ENCODE assay signal across 8 cellular contexts in the genomic region with DNA sequence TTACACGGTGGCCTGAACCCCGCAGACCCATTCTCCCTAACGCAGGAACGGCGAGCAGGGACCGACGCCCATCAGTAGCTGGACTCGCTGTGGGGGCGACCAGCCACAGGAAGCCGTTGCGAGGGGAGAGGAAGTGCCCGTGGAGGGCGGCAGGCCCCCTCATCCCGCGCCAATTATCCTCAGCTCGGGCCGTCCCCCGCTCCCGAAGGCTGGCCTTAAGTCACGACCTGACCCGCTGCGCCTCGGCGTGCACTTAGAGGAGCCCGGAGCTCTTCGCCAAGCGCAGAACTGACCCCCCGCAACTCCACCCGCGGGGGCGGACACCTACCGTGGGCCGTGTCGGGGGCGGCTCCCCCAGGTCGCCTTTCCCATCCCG. TPM values are rescaled to one million over a fixed set of nuclear protein-coding genes. Genes with fewer than 3 reads are reported as not detected.
DNase-seq lines count a peak whose midpoint lies in the region; ATAC-seq, FAIRE-seq and TF ChIP-seq lines count a peak whose summit lies in the region.

No MANE protein-coding gene starts in this region.

- H3K36me3 Mint-ChIP-seq in activated CD8-positive, alpha-beta memory T cell treated with anti-CD3 and anti-CD28 coated beads, Interleukin-2, amount 10 ng/mL, durations not matched to agents 7 days and 5 days, result peaks cover 18% of the 10 kb centered on the region

- BruUV-seq in HepG2 (replicated peaks; lab: Mats Ljungman, UMichigan), result no TSS peak

- H3K27me3 Mint-ChIP-seq in activated CD8-positive, alpha-beta memory T cell treated with anti-CD3 and anti-CD28 coated beads, Interleukin-2, amount 10 ng/mL, durations not matched to agents 7 days and 5 days, result no peaks in the 10 kb centered on the region

- H3K9me3 ChIP-seq in HepG2 (ENCODE audit: low read length), result no peaks in the 10 kb centered on the region
- H3K9me3 ChIP-seq in tibial nerve, result no peaks in the 10 kb centered on the region

- POLR2A ChIA-PET in HepG2 (lab: Yijun Ruan, JAX), result interaction anchor here (0.5 to 4.5 kb wide), 26 partner anchors 10 to 1886 kb away, joined by 3 to 124 read pairs (median 4); a partner anchor contains a TSS

- H3K9ac ChIP-seq in HepG2 (ENCODE audit: insufficient read depth, low read depth, low read length), result peak overlapping the region; percentile 94

- peak overlapping the region; percentile 83 for H3K27ac Mint-ChIP-seq in activated CD8-positive, alpha-beta memory T cell treated with anti-CD3 and anti-CD28 coated beads, Interleukin-2, amount 10 ng/mL, durations not matched to agents 7 days and 5 days

- H3K4me1 ChIP-seq in HepG2 (ENCODE audit: insufficient read depth, low read length), result peaks cover 43% of the 10 kb centered on the region
- H3K4me1 ChIP-seq in tibial nerve, result peaks cover 0 to 42% (median 30%) of the 10 kb centered on the region in 4 donors

- peak overlapping the region; percentile 68 for H3K27ac ChIP-seq in HepG2 (ENCODE audit: extremely low read length, insufficient read depth, low read length)
- H3K27ac ChIP-seq in tibial nerve, result peak overlapping the region in 3 of 4 donors; percentile 68 to 92 (median 89)

- no peak for TF ChIP-seq RAD21 in HepG2 (CRISPR knock-in tag; IDR thresholded peaks at IDR 0.05)

- H3K79me2 ChIP-seq in HepG2 (ENCODE audit: insufficient read depth, low read length), result peaks cover 35% of the 10 kb centered on the region

- no peak for ATAC-seq in activated CD8-positive, alpha-beta memory T cell treated with anti-CD3 and anti-CD28 coated beads, Interleukin-2, amount 10 ng/mL, durations not matched to agents 7 days and 5 days
- ATAC-seq in HG03442 (IDR thresholded peaks at IDR 0.05; ENCODE audit: unreplicated experiment), result peak; percentile 1
- ATAC-seq in HepG2, result peak; percentile 7

- WGBS in HepG2 (ENCODE audit: low lambda C conversion rate), result 3% methylated on average over 13 of the region's 37 CpGs
- 0 to 1% methylated on average over 17 to 19 of the region's 37 CpGs for WGBS in tibial nerve, 2 donors

- no peak for DNase-seq in activated CD8-positive, alpha-beta memory T cell treated with anti-CD3 and anti-CD28 coated beads, Interleukin-2, amount 10 ng/mL, durations not matched to agents 7 days and 5 days
- no peak for DNase-seq in activated CD8-positive, alpha-beta memory T cell treated with anti-CD3 and anti-CD28 coated beads, Interleukin-2, amount 50 U/mL, for 48 hours
- DNase-seq in astrocyte of the spinal cord (ENCODE audit: low read depth, low spot score), result no peak
- DNase-seq in HepG2 (ENCODE audit: low spot score), result no peak
- DNase-seq in tibial nerve (ENCODE audit: low spot score in 2 of 2), result no peak
- DNase-seq in NCI-H2107 treated with DMSO at 0.1 percent for 48 hours (lab: John Stamatoyannopoulos, UW; ENCODE audit: unreplicated experiment), result no peak
- no peak for DNase-seq in DMS114 treated with DMSO at 0.1 percent for 48 hours (lab: John Stamatoyannopoulos, UW; ENCODE audit: unreplicated experiment)

- H3K4me1 Mint-ChIP-seq in activated CD8-positive, alpha-beta memory T cell treated with anti-CD3 and anti-CD28 coated beads, Interleukin-2, amount 10 ng/mL, durations not matched to agents 7 days and 5 days, result peaks cover 32% of the 10 kb centered on the region

- no peaks in the 10 kb centered on the region; a peak in 1 of 5 replicates for H3K27me3 ChIP-seq in HepG2 (ENCODE audit: control insufficient read depth in 1 of 2, insufficient read depth in 2 of 2, low read length in 2 of 2)
- H3K27me3 ChIP-seq in tibial nerve, result no peaks in the 10 kb centered on the region

- CTCF ChIA-PET in activated CD8-positive, alpha-beta memory T cell treated with anti-CD3 and anti-CD28 coated beads, Interleukin-2, amount 10 ng/mL, durations not matched to agents 7 days and 5 days (lab: Charles Lee), result interaction anchor here (0.6 to 2.3 kb wide), 9 partner anchors 15 to 168 kb away, joined by 3 to 10 read pairs (median 6); a partner anchor contains a TSS
- CTCF ChIA-PET in HepG2 (lab: Yijun Ruan, JAX; ENCODE audit: low intra/inter-chr PET ratio, low total read pairs), result no interaction called here

- TF ChIP-seq CTCF in astrocyte of the spinal cord (IDR thresholded peaks at IDR 0.05; ENCODE audit: low read depth, low read length) (no peak), HepG2 (CRISPR knock-in tag; IDR thresholded peaks at IDR 0.05) (no peak), tibial nerve (IDR thresholded peaks at IDR 0.05) (no peak)

- no peak for FAIRE-seq in HepG2 (lab: Jason Lieb, UNC)

- H3K4me3 ChIP-seq in astrocyte of the spinal cord (ENCODE audit: low read depth, low read length), result peak overlapping the region; percentile 94
- H3K4me3 ChIP-seq in HepG2 (replicated peaks in 1 of 3; ENCODE audit: insufficient read depth in 1 of 3, low read depth in 2 of 3, low read length in 3 of 3), result peak overlapping the region; percentile 94 to 99 (median 97)
- H3K4me3 ChIP-seq in tibial nerve, result peak overlapping the region; percentile 80 to 99 (median 91)

- H2AFZ ChIP-seq in HepG2 (ENCODE audit: low read length), result no peak overlapping the region

- TF ChIP-seq EP300 in HepG2 (IDR thresholded peaks at IDR 0.05; ENCODE audit: low read depth in 2 of 2, low read length in 2 of 2), result no peak
- TF ChIP-seq EP300 in HepG2 (CRISPR knock-in tag; IDR thresholded peaks at IDR 0.05; ENCODE audit: borderline replicate concordance), result no peak
- no peak for TF ChIP-seq EP300 in tibial nerve (IDR thresholded peaks at IDR 0.05)

- intact Hi-C loops in HepG2 (cut with micrococcal nuclease; ENCODE audit: unreplicated experiment), result no loop called here

- in situ Hi-C loops in astrocyte of the spinal cord (cut with HindIII; ENCODE audit: low sequenced_read_pairs) (no loop called here), HepG2 (cut with HindIII; ENCODE audit: extremely low pct_ligation_motif_present, low pct_unique_long_range_greater_than_20kb) (no loop called here)

- TF ChIP-seq POLR2A in HepG2 (IDR thresholded peaks at IDR 0.05; ENCODE audit: insufficient read depth in 1 of 2, low read depth in 2 of 2, low read length in 2 of 2) (no peak), tibial nerve (IDR thresholded peaks at IDR 0.05) (no peak)

- H3K4me3 Mint-ChIP-seq in activated CD8-positive, alpha-beta memory T cell treated with anti-CD3 and anti-CD28 coated beads, Interleukin-2, amount 10 ng/mL, durations not matched to agents 7 days and 5 days, result peak overlapping the region; percentile 81

- H3K4me2 ChIP-seq in HepG2 (ENCODE audit: low read depth, low read length), result peak overlapping the region; percentile 90

- H3K36me3 ChIP-seq in HepG2 (replicated peaks in 1 of 2; ENCODE audit: control insufficient read depth in 1 of 2, insufficient read depth in 2 of 2, low read length in 2 of 2) (peaks cover 21 to 30% of the 10 kb centered on the region in 2 experiments; a peak in 4 of 5 replicates), tibial nerve (peaks cover 0 to 49% (median 20%) of the 10 kb centered on the region in 3 donors)

- no peaks in the 10 kb centered on the region for H3K9me3 Mint-ChIP-seq in activated CD8-positive, alpha-beta memory T cell treated with anti-CD3 and anti-CD28 coated beads, Interleukin-2, amount 10 ng/mL, durations not matched to agents 7 days and 5 days (ENCODE audit: low read depth)

- H4K20me1 ChIP-seq in HepG2 (ENCODE audit: insufficient read depth, low read length), result no peaks in the 10 kb centered on the region

RNA-seq across cellular contexts. Expression of a gene that starts 0.4 kb away (rescaled TPM):
- 10 to 100 TPM; 14.9 to 15.4 TPM for total RNA-seq in activated CD8-positive, alpha-beta memory T cell treated with anti-CD3 and anti-CD28 coated beads, Interleukin-2, amount 10 ng/mL, durations not matched to agents 7 days and 5 days
- 18.8 and 20.8 TPM in 2 replicates for total RNA-seq in HepG2 (2016; rRNA removed; fragmentation: Illumina TruSeq; extraction: Trizol)
- total RNA-seq in HepG2 (2016; cell fraction: cytosol; rRNA removed; fragmentation: Illumina TruSeq; extraction: Trizol; ENCODE audit: low read depth), result 17.5 and 20.2 TPM in 2 replicates
- 21.5 and 21.9 TPM in 2 replicates for total RNA-seq in HepG2 (2016; cell fraction: insoluble cytoplasmic fraction; rRNA removed; fragmentation: Illumina TruSeq; extraction: Trizol)
- 24.3 and 26.3 TPM in 2 replicates for total RNA-seq in HepG2 (2016; cell fraction: membrane; rRNA removed; fragmentation: Illumina TruSeq; extraction: Trizol)
- 10.5 and 14.3 TPM in 2 replicates for total RNA-seq in HepG2 (2016; cell fraction: nucleus; rRNA removed; fragmentation: Illumina TruSeq; extraction: Trizol)
- 30.8 and 32.1 TPM in 2 replicates for polyA plus RNA-seq in HepG2 (2011; rRNA removed)
- 30.7 and 36.8 TPM in 2 replicates for polyA plus RNA-seq in HepG2 (2011; cell fraction: cytosol; rRNA removed)
- polyA plus RNA-seq in HepG2 (2011; cell fraction: nucleus; rRNA removed), result 21.1 and 26.0 TPM in 2 replicates
- 16.3 and 19.8 TPM in 2 replicates for polyA plus RNA-seq in HepG2 (2012)
- polyA plus RNA-seq in HepG2 (2016; cell fraction: cytosol; fragmentation: Illumina TruSeq; extraction: Trizol; ENCODE audit: low read depth), result 22.8 and 26.9 TPM in 2 replicates
- 25.4 and 25.5 TPM in 2 replicates for polyA plus RNA-seq in HepG2 (2016; cell fraction: insoluble cytoplasmic fraction; fragmentation: Illumina TruSeq; extraction: Trizol; ENCODE audit: low read depth)
- 24.7 and 30.0 TPM in 2 replicates for polyA plus RNA-seq in HepG2 (2016; cell fraction: membrane; fragmentation: Illumina TruSeq; extraction: Trizol; ENCODE audit: low read depth)
- 41.6 and 53.5 TPM in 2 replicates for polyA plus RNA-seq in HepG2 (2016; cell fraction: nucleus; fragmentation: Illumina TruSeq; extraction: Trizol; ENCODE audit: insufficient read depth, low read depth)
- polyA minus RNA-seq in HepG2 (2011; rRNA and poly(A)+ RNA removed; ENCODE audit: low replicate concordance), result 17.2 and 24.1 TPM in 2 replicates
- polyA minus RNA-seq in HepG2 (2011; cell fraction: cytosol; rRNA and poly(A)+ RNA removed), result 4.7 and 5.4 TPM in 2 replicates
- 10.7 and 14.5 TPM in 2 replicates for polyA minus RNA-seq in HepG2 (2011; cell fraction: nucleus; rRNA and poly(A)+ RNA removed)
- total RNA-seq in tibial nerve, result 10 to 100 TPM; 22.1 to 37.9 (median 34.3) TPM

RNA-seq across cellular contexts. Expression of a gene that starts 0.6 kb away (rescaled TPM):
- 100 to 1,000 TPM; 145 to 159 TPM for total RNA-seq in activated CD8-positive, alpha-beta memory T cell treated with anti-CD3 and anti-CD28 coated beads, Interleukin-2, amount 10 ng/mL, durations not matched to agents 7 days and 5 days
- total RNA-seq in HepG2 (2016; rRNA removed; fragmentation: Illumina TruSeq; extraction: Trizol) (54.1 and 73.3 TPM in 2 replicates), tibial nerve (100 to 1,000 TPM in 2 of 4 donors, 10 to 100 TPM in 2; 75.2 to 166 (median 104) TPM)
- total RNA-seq in HepG2 (2016; cell fraction: cytosol; rRNA removed; fragmentation: Illumina TruSeq; extraction: Trizol; ENCODE audit: low read depth), result 23.7 and 25.3 TPM in 2 replicates
- 46.3 and 75.5 TPM in 2 replicates for total RNA-seq in HepG2 (2016; cell fraction: insoluble cytoplasmic fraction; rRNA removed; fragmentation: Illumina TruSeq; extraction: Trizol)
- 26.2 and 27.2 TPM in 2 replicates for total RNA-seq in HepG2 (2016; cell fraction: membrane; rRNA removed; fragmentation: Illumina TruSeq; extraction: Trizol)
- total RNA-seq in HepG2 (2016; cell fraction: nucleus; rRNA removed; fragmentation: Illumina TruSeq; extraction: Trizol), result 61.6 and 70.3 TPM in 2 replicates
- polyA plus RNA-seq in HepG2 (2011; rRNA removed), result 78.1 and 85.3 TPM in 2 replicates
- 23.0 and 37.1 TPM in 2 replicates for polyA plus RNA-seq in HepG2 (2011; cell fraction: cytosol; rRNA removed)
- polyA plus RNA-seq in HepG2 (2011; cell fraction: nucleus; rRNA removed), result 599 and 842 TPM in 2 replicates
- polyA plus RNA-seq in HepG2 (2012), result 50.3 and 58.5 TPM in 2 replicates
- 10.3 and 14.6 TPM in 2 replicates for polyA plus RNA-seq in HepG2 (2016; cell fraction: cytosol; fragmentation: Illumina TruSeq; extraction: Trizol; ENCODE audit: low read depth)
- 49.0 and 65.5 TPM in 2 replicates for polyA plus RNA-seq in HepG2 (2016; cell fraction: insoluble cytoplasmic fraction; fragmentation: Illumina TruSeq; extraction: Trizol; ENCODE audit: low read depth)
- polyA plus RNA-seq in HepG2 (2016; cell fraction: membrane; fragmentation: Illumina TruSeq; extraction: Trizol; ENCODE audit: low read depth), result 20.0 and 26.0 TPM in 2 replicates
- 239 and 240 TPM in 2 replicates for polyA plus RNA-seq in HepG2 (2016; cell fraction: nucleus; fragmentation: Illumina TruSeq; extraction: Trizol; ENCODE audit: insufficient read depth, low read depth)
- polyA minus RNA-seq in HepG2 (2011; rRNA and poly(A)+ RNA removed; ENCODE audit: low replicate concordance), result 124 and 132 TPM in 2 replicates
- polyA minus RNA-seq in HepG2 (2011; cell fraction: cytosol; rRNA and poly(A)+ RNA removed), result 22.8 and 27.9 TPM in 2 replicates
- polyA minus RNA-seq in HepG2 (2011; cell fraction: nucleus; rRNA and poly(A)+ RNA removed), result 76.9 and 79.1 TPM in 2 replicates

RNA-seq across cellular contexts. Expression of a gene that starts 16.7 kb away (rescaled TPM):
- total RNA-seq in activated CD8-positive, alpha-beta memory T cell treated with anti-CD3 and anti-CD28 coated beads, Interleukin-2, amount 10 ng/mL, durations not matched to agents 7 days and 5 days, result 10 to 100 TPM; 37.4 to 42.3 TPM
- total RNA-seq in HepG2 (2016; rRNA removed; fragmentation: Illumina TruSeq; extraction: Trizol) (34.4 and 39.1 TPM in 2 replicates), tibial nerve (10 to 100 TPM; 10.9 to 35.7 (median 14.4) TPM)
- total RNA-seq in HepG2 (2016; cell fraction: cytosol; rRNA removed; fragmentation: Illumina TruSeq; extraction: Trizol; ENCODE audit: low read depth), result 10.7 and 10.8 TPM in 2 replicates
- total RNA-seq in HepG2 (2016; cell fraction: insoluble cytoplasmic fraction; rRNA removed; fragmentation: Illumina TruSeq; extraction: Trizol), result 31.3 and 40.3 TPM in 2 replicates
- 16.9 and 19.0 TPM in 2 replicates for total RNA-seq in HepG2 (2016; cell fraction: membrane; rRNA removed; fragmentation: Illumina TruSeq; extraction: Trizol)
- 20.9 and 21.8 TPM in 2 replicates for total RNA-seq in HepG2 (2016; cell fraction: nucleus; rRNA removed; fragmentation: Illumina TruSeq; extraction: Trizol)
- polyA plus RNA-seq in HepG2 (2011; rRNA removed), result 14.6 and 14.7 TPM in 2 replicates
- 10.9 and 12.3 TPM in 2 replicates for polyA plus RNA-seq in HepG2 (2011; cell fraction: cytosol; rRNA removed)
- 18.8 and 20.1 TPM in 2 replicates for polyA plus RNA-seq in HepG2 (2011; cell fraction: nucleus; rRNA removed)
- polyA plus RNA-seq in HepG2 (2012), result 15.7 and 20.6 TPM in 2 replicates
- polyA plus RNA-seq in HepG2 (2016; cell fraction: cytosol; fragmentation: Illumina TruSeq; extraction: Trizol; ENCODE audit: low read depth), result 6.0 and 6.1 TPM in 2 replicates
- 43.6 and 43.8 TPM in 2 replicates for polyA plus RNA-seq in HepG2 (2016; cell fraction: insoluble cytoplasmic fraction; fragmentation: Illumina TruSeq; extraction: Trizol; ENCODE audit: low read depth)
- polyA plus RNA-seq in HepG2 (2016; cell fraction: membrane; fragmentation: Illumina TruSeq; extraction: Trizol; ENCODE audit: low read depth), result 11.4 and 11.7 TPM in 2 replicates
- polyA plus RNA-seq in HepG2 (2016; cell fraction: nucleus; fragmentation: Illumina TruSeq; extraction: Trizol; ENCODE audit: insufficient read depth, low read depth), result 75.0 and 87.7 TPM in 2 replicates
- polyA minus RNA-seq in HepG2 (2011; rRNA and poly(A)+ RNA removed; ENCODE audit: low replicate concordance), result 4.1 and 5.1 TPM in 2 replicates
- 5.1 and 5.5 TPM in 2 replicates for polyA minus RNA-seq in HepG2 (2011; cell fraction: cytosol; rRNA and poly(A)+ RNA removed)
- 7.0 and 8.8 TPM in 2 replicates for polyA minus RNA-seq in HepG2 (2011; cell fraction: nucleus; rRNA and poly(A)+ RNA removed)

RNA-seq across cellular contexts. Expression of a gene that starts 16.8 kb away (rescaled TPM):
- 10 to 100 TPM; 57.9 to 68.5 TPM for total RNA-seq in activated CD8-positive, alpha-beta memory T cell treated with anti-CD3 and anti-CD28 coated beads, Interleukin-2, amount 10 ng/mL, durations not matched to agents 7 days and 5 days
- 34.9 and 37.5 TPM in 2 replicates for total RNA-seq in HepG2 (2016; rRNA removed; fragmentation: Illumina TruSeq; extraction: Trizol)
- 18.3 and 27.5 TPM in 2 replicates for total RNA-seq in HepG2 (2016; cell fraction: cytosol; rRNA removed; fragmentation: Illumina TruSeq; extraction: Trizol; ENCODE audit: low read depth)
- 34.8 and 36.8 TPM in 2 replicates for total RNA-seq in HepG2 (2016; cell fraction: insoluble cytoplasmic fraction; rRNA removed; fragmentation: Illumina TruSeq; extraction: Trizol)
- total RNA-seq in HepG2 (2016; cell fraction: membrane; rRNA removed; fragmentation: Illumina TruSeq; extraction: Trizol), result 37.8 and 42.1 TPM in 2 replicates
- 25.0 and 26.4 TPM in 2 replicates for total RNA-seq in HepG2 (2016; cell fraction: nucleus; rRNA removed; fragmentation: Illumina TruSeq; extraction: Trizol)
- polyA plus RNA-seq in HepG2 (2011; rRNA removed), result 27.1 and 40.3 TPM in 2 replicates
- 26.2 and 44.6 TPM in 2 replicates for polyA plus RNA-seq in HepG2 (2011; cell fraction: cytosol; rRNA removed)
- polyA plus RNA-seq in HepG2 (2011; cell fraction: nucleus; rRNA removed), result 114 and 127 TPM in 2 replicates
- 19.0 and 25.6 TPM in 2 replicates for polyA plus RNA-seq in HepG2 (2012)
- 14.5 and 20.0 TPM in 2 replicates for polyA plus RNA-seq in HepG2 (2016; cell fraction: cytosol; fragmentation: Illumina TruSeq; extraction: Trizol; ENCODE audit: low read depth)
- polyA plus RNA-seq in HepG2 (2016; cell fraction: insoluble cytoplasmic fraction; fragmentation: Illumina TruSeq; extraction: Trizol; ENCODE audit: low read depth), result 24.5 and 26.4 TPM in 2 replicates
- polyA plus RNA-seq in HepG2 (2016; cell fraction: membrane; fragmentation: Illumina TruSeq; extraction: Trizol; ENCODE audit: low read depth), result 21.9 and 27.2 TPM in 2 replicates
- polyA plus RNA-seq in HepG2 (2016; cell fraction: nucleus; fragmentation: Illumina TruSeq; extraction: Trizol; ENCODE audit: insufficient read depth, low read depth), result 40.3 and 44.2 TPM in 2 replicates
- polyA minus RNA-seq in HepG2 (2011; rRNA and poly(A)+ RNA removed; ENCODE audit: low replicate concordance), result 10.9 and 18.2 TPM in 2 replicates
- 5.9 and 9.5 TPM in 2 replicates for polyA minus RNA-seq in HepG2 (2011; cell fraction: cytosol; rRNA and poly(A)+ RNA removed)
- polyA minus RNA-seq in HepG2 (2011; cell fraction: nucleus; rRNA and poly(A)+ RNA removed), result 11.2 and 15.5 TPM in 2 replicates
- 10 to 100 TPM; 31.4 to 38.1 (median 35.8) TPM for total RNA-seq in tibial nerve

RNA-seq across cellular contexts. Expression of a gene that starts 20.0 kb away (rescaled TPM):
- 100 to 1,000 TPM; 102 to 126 TPM for total RNA-seq in activated CD8-positive, alpha-beta memory T cell treated with anti-CD3 and anti-CD28 coated beads, Interleukin-2, amount 10 ng/mL, durations not matched to agents 7 days and 5 days
- total RNA-seq in HepG2 (2016; rRNA removed; fragmentation: Illumina TruSeq; extraction: Trizol) (39.1 and 72.5 TPM in 2 replicates), tibial nerve (10 to 100 TPM; 26.1 to 63.3 (median 35.8) TPM)
- 76.8 and 84.3 TPM in 2 replicates for total RNA-seq in HepG2 (2016; cell fraction: cytosol; rRNA removed; fragmentation: Illumina TruSeq; extraction: Trizol; ENCODE audit: low read depth)
- total RNA-seq in HepG2 (2016; cell fraction: insoluble cytoplasmic fraction; rRNA removed; fragmentation: Illumina TruSeq; extraction: Trizol), result 47.2 and 70.7 TPM in 2 replicates
- total RNA-seq in HepG2 (2016; cell fraction: membrane; rRNA removed; fragmentation: Illumina TruSeq; extraction: Trizol), result 95.6 and 107 TPM in 2 replicates
- total RNA-seq in HepG2 (2016; cell fraction: nucleus; rRNA removed; fragmentation: Illumina TruSeq; extraction: Trizol), result 26.8 and 29.8 TPM in 2 replicates
- 94.1 and 112 TPM in 2 replicates for polyA plus RNA-seq in HepG2 (2011; rRNA removed)
- polyA plus RNA-seq in HepG2 (2011; cell fraction: cytosol; rRNA removed), result 137 and 215 TPM in 2 replicates
- polyA plus RNA-seq in HepG2 (2011; cell fraction: nucleus; rRNA removed), result 94.6 and 96.1 TPM in 2 replicates
- polyA plus RNA-seq in HepG2 (2012), result 83.0 and 86.6 TPM in 2 replicates
- 367 and 487 TPM in 2 replicates for polyA plus RNA-seq in HepG2 (2016; cell fraction: cytosol; fragmentation: Illumina TruSeq; extraction: Trizol; ENCODE audit: low read depth)
- polyA plus RNA-seq in HepG2 (2016; cell fraction: insoluble cytoplasmic fraction; fragmentation: Illumina TruSeq; extraction: Trizol; ENCODE audit: low read depth), result 281 and 289 TPM in 2 replicates
- polyA plus RNA-seq in HepG2 (2016; cell fraction: membrane; fragmentation: Illumina TruSeq; extraction: Trizol; ENCODE audit: low read depth), result 273 and 345 TPM in 2 replicates
- 148 and 167 TPM in 2 replicates for polyA plus RNA-seq in HepG2 (2016; cell fraction: nucleus; fragmentation: Illumina TruSeq; extraction: Trizol; ENCODE audit: insufficient read depth, low read depth)
- 58.6 and 62.0 TPM in 2 replicates for polyA minus RNA-seq in HepG2 (2011; rRNA and poly(A)+ RNA removed; ENCODE audit: low replicate concordance)
- polyA minus RNA-seq in HepG2 (2011; cell fraction: cytosol; rRNA and poly(A)+ RNA removed), result 34.6 and 36.8 TPM in 2 replicates
- 24.0 and 29.4 TPM in 2 replicates for polyA minus RNA-seq in HepG2 (2011; cell fraction: nucleus; rRNA and poly(A)+ RNA removed)
